8 cellular contexts compared by ENCODE assay signal in genomic region chr12:65742481-65742971, GRCh38.
DNase-seq lines count a peak whose midpoint lies in the region; ATAC-seq and TF ChIP-seq lines count a peak whose summit lies in the region.

No MANE protein-coding gene starts in this region.

- no peak for DNase-seq in activated naive CD4-positive, alpha-beta T cell treated with anti-CD3 and anti-CD28 coated beads, Interleukin-2, amount 10 ng/mL, durations not matched to agents 7 days and 5 days
- DNase-seq in activated naive CD4-positive, alpha-beta T cell treated with Interleukin-2 at 50 U/mL for 16 hours = no peak
- no peak for DNase-seq in effector memory CD8-positive, alpha-beta T cell
- DNase-seq in vagina (ENCODE audit: extremely low spot score in 2 of 2) (no peak), NCI-H774 (lab: John Stamatoyannopoulos, UW) (no peak), NCI-H1694 treated with DMSO at 0.1 percent for 48 hours (lab: John Stamatoyannopoulos, UW) (no peak)

- H3K36me3 ChIP-seq in mucosa of stomach (ENCODE audit: control insufficient read depth, insufficient read depth, low read length) (no peaks in the 10 kb centered on the region), vagina (no peaks in the 10 kb centered on the region)

- H3K4me3 Mint-ChIP-seq in activated naive CD4-positive, alpha-beta T cell treated with anti-CD3 and anti-CD28 coated beads, Interleukin-2, amount 10 ng/mL, durations not matched to agents 7 days and 5 days = peak overlapping the region; percentile 44
- peak overlapping the region; percentile 56 to 78 for H3K4me3 Mint-ChIP-seq in effector memory CD8-positive, alpha-beta T cell

- ATAC-seq in effector memory CD8-positive, alpha-beta T cell (replicated peaks) = no peak
- ATAC-seq in HG03095 (IDR thresholded peaks at IDR 0.05; ENCODE audit: unreplicated experiment) = no peak

- H3K27me3 Mint-ChIP-seq in activated naive CD4-positive, alpha-beta T cell treated with anti-CD3 and anti-CD28 coated beads, Interleukin-2, amount 10 ng/mL, durations not matched to agents 7 days and 5 days = peaks cover 35% of the 10 kb centered on the region
- H3K27me3 Mint-ChIP-seq in effector memory CD8-positive, alpha-beta T cell = peaks cover 27 to 48% of the 10 kb centered on the region in 2 donors

- no peak for TF ChIP-seq POLR2A in vagina (IDR thresholded peaks at IDR 0.05)

- intact Hi-C loops in vagina (cut with DNase I) = no loop called here

- no peaks in the 10 kb centered on the region for H3K9me3 ChIP-seq in mucosa of stomach (ENCODE audit: control insufficient read depth, low read length)
- no peaks in the 10 kb centered on the region for H3K9me3 ChIP-seq in vagina

- H3K27ac ChIP-seq in vagina = no peak overlapping the region

- H3K4me3 ChIP-seq in mucosa of stomach (ENCODE audit: low read length) (no peak overlapping the region), vagina (peak overlapping the region; percentile 53 to 66)

- peak overlapping the region; percentile 22 for H3K9ac ChIP-seq in mucosa of stomach (ENCODE audit: low read length)

- H3K9me3 Mint-ChIP-seq in activated naive CD4-positive, alpha-beta T cell treated with anti-CD3 and anti-CD28 coated beads, Interleukin-2, amount 10 ng/mL, durations not matched to agents 7 days and 5 days = peaks cover 1% of the 10 kb centered on the region
- peaks cover 0 to 8% of the 10 kb centered on the region in 2 donors for H3K9me3 Mint-ChIP-seq in effector memory CD8-positive, alpha-beta T cell

- H3K4me1 ChIP-seq in mucosa of stomach (ENCODE audit: control insufficient read depth, insufficient read depth, low read length) = peaks cover 3% of the 10 kb centered on the region
- H3K4me1 ChIP-seq in vagina = peaks cover 20% of the 10 kb centered on the region

- TF ChIP-seq CTCF in vagina (IDR thresholded peaks at IDR 0.05) = no peak

- H3K4me1 Mint-ChIP-seq in activated naive CD4-positive, alpha-beta T cell treated with anti-CD3 and anti-CD28 coated beads, Interleukin-2, amount 10 ng/mL, durations not matched to agents 7 days and 5 days = peaks cover 16% of the 10 kb centered on the region
- peaks cover 7 to 8% of the 10 kb centered on the region in 2 donors for H3K4me1 Mint-ChIP-seq in effector memory CD8-positive, alpha-beta T cell (ENCODE audit: low read depth in 2 of 2)

- CTCF ChIA-PET in activated naive CD4-positive, alpha-beta T cell treated with anti-CD3 and anti-CD28 coated beads, Interleukin-2, amount 10 ng/mL, durations not matched to agents 7 days and 5 days (lab: Charles Lee) = no interaction called here

- H3K27me3 ChIP-seq in mucosa of stomach (ENCODE audit: control insufficient read depth, insufficient read depth, low read length) (peaks cover 22% of the 10 kb centered on the region), vagina (no peaks in the 10 kb centered on the region)

- no peaks in the 10 kb centered on the region for H3K36me3 Mint-ChIP-seq in activated naive CD4-positive, alpha-beta T cell treated with anti-CD3 and anti-CD28 coated beads, Interleukin-2, amount 10 ng/mL, durations not matched to agents 7 days and 5 days
- no peaks in the 10 kb centered on the region for H3K36me3 Mint-ChIP-seq in effector memory CD8-positive, alpha-beta T cell (ENCODE audit: insufficient read depth)

- no peak overlapping the region for H3K27ac Mint-ChIP-seq in activated naive CD4-positive, alpha-beta T cell treated with anti-CD3 and anti-CD28 coated beads, Interleukin-2, amount 10 ng/mL, durations not matched to agents 7 days and 5 days
- no peak overlapping the region for H3K27ac Mint-ChIP-seq in effector memory CD8-positive, alpha-beta T cell
